Comparison of ENCODE assay signal across 3 cellular contexts in the genomic region with DNA sequence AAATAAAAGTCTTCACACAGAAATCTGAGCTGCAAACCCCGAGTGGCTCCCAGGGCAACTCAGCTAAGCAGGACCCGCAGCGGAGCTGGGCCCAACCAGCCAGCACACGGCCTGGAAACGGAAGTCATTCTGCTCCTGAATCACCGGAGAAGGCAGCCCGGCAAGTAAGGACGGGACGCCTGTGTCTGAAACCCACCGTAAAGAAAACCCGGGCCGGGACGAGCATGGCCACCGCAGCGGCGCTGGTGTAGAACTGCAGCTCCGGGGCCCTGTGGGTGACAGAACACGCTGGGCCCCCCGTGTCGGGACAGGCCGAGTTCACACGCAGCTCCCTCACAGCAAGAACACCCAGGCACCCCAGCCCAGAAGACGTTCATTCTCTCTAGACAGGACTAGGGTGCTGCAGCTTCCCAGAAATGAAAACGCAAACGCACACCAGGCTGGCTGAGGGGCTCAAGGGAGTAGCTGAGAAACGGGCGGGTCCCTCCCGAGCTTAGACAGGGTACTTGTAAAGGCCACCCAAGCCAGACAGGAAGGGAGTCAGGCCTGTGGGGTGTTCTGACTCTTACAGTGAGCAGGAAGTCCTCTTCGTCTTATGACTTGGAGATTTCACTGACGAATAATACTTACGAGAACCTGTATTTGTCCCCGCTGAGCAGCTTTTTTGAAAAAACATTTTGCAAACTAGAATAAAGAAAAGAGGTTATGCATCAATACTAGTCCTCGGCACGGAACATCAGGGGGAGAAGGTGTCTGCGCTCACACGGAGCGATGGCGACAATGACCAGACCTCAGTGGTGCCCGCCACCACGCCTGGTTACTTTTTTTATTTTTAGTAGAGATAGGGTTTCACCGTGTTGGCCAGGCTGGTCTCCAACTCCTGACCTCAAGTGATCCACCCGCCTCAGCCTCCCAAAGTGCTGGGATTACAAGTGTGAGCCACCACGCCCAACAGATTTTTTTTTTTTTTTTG.
A peak's percentile ranks its signal among the peaks of the same experiment; 100 is the strongest.
TF ChIP-seq lines count a peak whose summit lies in the region.

No MANE protein-coding gene starts in this region.

TF ChIP-seq in SK-N-SH, 30 proteins besides CTCF, POLR2A, EP300 and RAD21:
- no peak for TF ChIP-seq MEF2A (IDR thresholded peaks at IDR 0.05; ENCODE audit: borderline replicate concordance, low read depth)
- no peak for TF ChIP-seq RFX5 (IDR thresholded peaks at IDR 0.05; ENCODE audit: low read length)
- TF ChIP-seq SMC3 (IDR thresholded peaks at IDR 0.05; ENCODE audit: low read depth, low read length) = no peak
- TF ChIP-seq EZH2phosphoT487 (IDR thresholded peaks at IDR 0.05; ENCODE audit: borderline replicate concordance, low read depth) = no peak
- no peak for TF ChIP-seq JUND (IDR thresholded peaks at IDR 0.05)
- no peak for TF ChIP-seq NFIC (IDR thresholded peaks at IDR 0.05; ENCODE audit: borderline replicate concordance)
- no peak for TF ChIP-seq USF1 (IDR thresholded peaks at IDR 0.05; ENCODE audit: borderline replicate concordance, low read depth)
- TF ChIP-seq ELF1 (IDR thresholded peaks at IDR 0.05) = no peak
- TF ChIP-seq IRF3 (IDR thresholded peaks at IDR 0.05; ENCODE audit: low read depth, low read length) = no peak
- no peak for TF ChIP-seq PBX3 (IDR thresholded peaks at IDR 0.05)
- no peak for TF ChIP-seq SIN3A (IDR thresholded peaks at IDR 0.05; ENCODE audit: borderline replicate concordance, low read depth, low read length)
- TF ChIP-seq FOXM1 (IDR thresholded peaks at IDR 0.05; ENCODE audit: low read depth) = no peak
- no peak for TF ChIP-seq TEAD4 (IDR thresholded peaks at IDR 0.05; ENCODE audit: borderline replicate concordance, insufficient read depth)
- no peak for TF ChIP-seq RXRA (IDR thresholded peaks at IDR 0.05; ENCODE audit: borderline replicate concordance, low read depth)
- TF ChIP-seq RCOR1 (IDR thresholded peaks at IDR 0.05; ENCODE audit: low read length) = no peak
- no peak for TF ChIP-seq NRF1 (IDR thresholded peaks at IDR 0.05; ENCODE audit: low read depth, low read length)
- TF ChIP-seq YY1 (IDR thresholded peaks at IDR 0.05; ENCODE audit: low read depth) = no peak
TF ChIP-seq in SK-N-SH: peak in this region for 0.

TF ChIP-seq in SK-N-SH treated with all-trans-retinoic acid at 6 μM for 48 hours, 23 proteins besides CTCF, POLR2A, EP300 and RAD21:
- TF ChIP-seq ISL1 (CRISPR knock-in tag; IDR thresholded peaks at IDR 0.05) = no peak
- no peak for TF ChIP-seq OSR1 (CRISPR knock-in tag; IDR thresholded peaks at IDR 0.05)

TF ChIP-seq in HepG2, 621 proteins besides CTCF, POLR2A, EP300 and RAD21:
- TF ChIP-seq, protein P1, sequence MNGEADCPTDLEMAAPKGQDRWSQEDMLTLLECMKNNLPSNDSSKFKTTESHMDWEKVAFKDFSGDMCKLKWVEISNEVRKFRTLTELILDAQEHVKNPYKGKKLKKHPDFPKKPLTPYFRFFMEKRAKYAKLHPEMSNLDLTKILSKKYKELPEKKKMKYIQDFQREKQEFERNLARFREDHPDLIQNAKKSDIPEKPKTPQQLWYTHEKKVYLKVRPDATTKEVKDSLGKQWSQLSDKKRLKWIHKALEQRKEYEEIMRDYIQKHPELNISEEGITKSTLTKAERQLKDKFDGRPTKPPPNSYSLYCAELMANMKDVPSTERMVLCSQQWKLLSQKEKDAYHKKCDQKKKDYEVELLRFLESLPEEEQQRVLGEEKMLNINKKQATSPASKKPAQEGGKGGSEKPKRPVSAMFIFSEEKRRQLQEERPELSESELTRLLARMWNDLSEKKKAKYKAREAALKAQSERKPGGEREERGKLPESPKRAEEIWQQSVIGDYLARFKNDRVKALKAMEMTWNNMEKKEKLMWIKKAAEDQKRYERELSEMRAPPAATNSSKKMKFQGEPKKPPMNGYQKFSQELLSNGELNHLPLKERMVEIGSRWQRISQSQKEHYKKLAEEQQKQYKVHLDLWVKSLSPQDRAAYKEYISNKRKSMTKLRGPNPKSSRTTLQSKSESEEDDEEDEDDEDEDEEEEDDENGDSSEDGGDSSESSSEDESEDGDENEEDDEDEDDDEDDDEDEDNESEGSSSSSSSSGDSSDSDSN (CRISPR knock-in tag; IDR thresholded peaks at IDR 0.05) = no peak
- TF ChIP-seq ZNF780A (CRISPR knock-in tag; IDR thresholded peaks at IDR 0.05) = no peak
- peak; percentile 57 for TF ChIP-seq AGO2 (optimal IDR thresholded peaks at IDR 0.05; ENCODE audit: low read depth, low read length)
